In genomic region chrX:1444896-1445480, GRCh38 we compare ENCODE assay signal across 17 cellular contexts. TPM values are rescaled to one million over a fixed set of nuclear protein-coding genes. Genes with fewer than 3 reads are reported as not detected.
DNase-seq lines count a peak whose midpoint lies in the region; ATAC-seq and TF ChIP-seq lines count a peak whose summit lies in the region.
"Had no signal": no experiment of that assay in that cellular context is flagged by ENCODE, and none has a peak within 500 bp of the region (broad histone marks: within the 10 kb centered on the region; RNA-seq: fewer than 3 reads in every experiment).

No MANE protein-coding gene starts in this region.

- CTCF ChIA-PET in activated CD4-positive, alpha-beta T cell treated with anti-CD3 and anti-CD28 coated beads for 36 hours (lab: Charles Lee), result no interaction called here
- CTCF ChIA-PET in WTC11 (lab: Charles Lee), result no interaction called here

- no peak overlapping the region for H3K4me3 Mint-ChIP-seq in activated CD4-positive, alpha-beta T cell treated with anti-CD3 and anti-CD28 coated beads for 36 hours
- H3K4me3 Mint-ChIP-seq in WTC11 (no peak overlapping the region), endothelial cell (ENCODE audit: unreplicated experiment) (peak overlapping the region; percentile 56)
- no peak overlapping the region for H3K4me3 Mint-ChIP-seq in stimulated activated memory B cell treated with anti-CD40 and anti-IgM and Interleukin-4, amounts not matched to agents 10 μg/mL and 1 μg/mL and 100 μg/mL, for 72 hours
- H3K4me3 Mint-ChIP-seq: activated naive CD8-positive, alpha-beta T cell treated with anti-CD3 and anti-CD28 coated beads for 36 hours; immature natural killer cell had no signal

- POLR2A ChIA-PET in activated CD4-positive, alpha-beta T cell treated with anti-CD3 and anti-CD28 coated beads for 36 hours (lab: Charles Lee), result no interaction called here
- POLR2A ChIA-PET in WTC11 (lab: Charles Lee), result no interaction called here

- intact Hi-C loops in activated CD4-positive, alpha-beta T cell treated with anti-CD3 and anti-CD28 coated beads for 36 hours (cut with DNase I, micrococcal nuclease), result no loop called here

- no peak overlapping the region for H3K27ac Mint-ChIP-seq in activated CD4-positive, alpha-beta T cell treated with anti-CD3 and anti-CD28 coated beads for 36 hours
- no peak overlapping the region for H3K27ac Mint-ChIP-seq in WTC11
- H3K27ac Mint-ChIP-seq in endothelial cell (ENCODE audit: unreplicated experiment), result no peak overlapping the region
- H3K27ac Mint-ChIP-seq in stimulated activated memory B cell treated with anti-CD40 and anti-IgM and Interleukin-4, amounts not matched to agents 10 μg/mL and 1 μg/mL and 100 μg/mL, for 72 hours, result peak overlapping the region; percentile 26
- H3K27ac Mint-ChIP-seq: activated naive CD8-positive, alpha-beta T cell treated with anti-CD3 and anti-CD28 coated beads for 36 hours; CD4-positive, CD25-positive, alpha-beta regulatory T cell had no signal

- peaks cover 70% of the 10 kb centered on the region for H3K36me3 Mint-ChIP-seq in activated CD4-positive, alpha-beta T cell treated with anti-CD3 and anti-CD28 coated beads for 36 hours (ENCODE audit: low read depth)
- H3K36me3 Mint-ChIP-seq in WTC11, result peaks cover 75% of the 10 kb centered on the region
- H3K36me3 Mint-ChIP-seq in endothelial cell (ENCODE audit: low read depth, unreplicated experiment), result peaks cover 58% of the 10 kb centered on the region
- peaks cover 76% of the 10 kb centered on the region for H3K36me3 Mint-ChIP-seq in stimulated activated memory B cell treated with anti-CD40 and anti-IgM and Interleukin-4, amounts not matched to agents 10 μg/mL and 1 μg/mL and 100 μg/mL, for 72 hours

- no peak for ATAC-seq in activated CD4-positive, alpha-beta T cell treated with anti-CD3 and anti-CD28 coated beads for 36 hours
- no peak for ATAC-seq in WTC11
- ATAC-seq in stimulated activated memory B cell treated with anti-CD40 and anti-IgM and Interleukin-4, amounts not matched to agents 10 μg/mL and 1 μg/mL and 100 μg/mL, for 72 hours, result no peak
- ATAC-seq in HG03378 (IDR thresholded peaks at IDR 0.05; ENCODE audit: unreplicated experiment), result no peak
- ATAC-seq in HG02884 (IDR thresholded peaks at IDR 0.05; ENCODE audit: unreplicated experiment), result no peak
- ATAC-seq: K562 had no signal

- H3K9me3 Mint-ChIP-seq in activated CD4-positive, alpha-beta T cell treated with anti-CD3 and anti-CD28 coated beads for 36 hours (ENCODE audit: low read depth), result peaks cover 49% of the 10 kb centered on the region
- peaks cover 54% of the 10 kb centered on the region for H3K9me3 Mint-ChIP-seq in WTC11
- H3K9me3 Mint-ChIP-seq in endothelial cell (ENCODE audit: unreplicated experiment), result peaks cover 35% of the 10 kb centered on the region
- H3K9me3 Mint-ChIP-seq in stimulated activated memory B cell treated with anti-CD40 and anti-IgM and Interleukin-4, amounts not matched to agents 10 μg/mL and 1 μg/mL and 100 μg/mL, for 72 hours, result peaks cover 29% of the 10 kb centered on the region

- no peak for TF ChIP-seq CTCF in WTC11 (IDR thresholded peaks at IDR 0.05)
- no peak for TF ChIP-seq CTCF in endothelial cell (IDR thresholded peaks at IDR 0.05; ENCODE audit: unreplicated experiment)

- H3K27me3 Mint-ChIP-seq in activated CD4-positive, alpha-beta T cell treated with anti-CD3 and anti-CD28 coated beads for 36 hours, result no peaks in the 10 kb centered on the region
- H3K27me3 Mint-ChIP-seq in WTC11 (ENCODE audit: low read depth) (no peaks in the 10 kb centered on the region), endothelial cell (ENCODE audit: unreplicated experiment) (peaks cover 19% of the 10 kb centered on the region)
- no peaks in the 10 kb centered on the region for H3K27me3 Mint-ChIP-seq in stimulated activated memory B cell treated with anti-CD40 and anti-IgM and Interleukin-4, amounts not matched to agents 10 μg/mL and 1 μg/mL and 100 μg/mL, for 72 hours
- H3K27me3 Mint-ChIP-seq: activated naive CD8-positive, alpha-beta T cell treated with anti-CD3 and anti-CD28 coated beads for 36 hours had no signal

- DNase-seq in activated CD4-positive, alpha-beta T cell treated with anti-CD3 and anti-CD28 coated beads for 36 hours, result peak; percentile 3
- DNase-seq in activated CD4-positive, alpha-beta T cell treated with anti-CD3 and anti-CD28 coated beads for 48 hours, result no peak
- peak; percentile 4 for DNase-seq in WTC11 (ENCODE audit: low spot score)
- DNase-seq in endothelial cell (ENCODE audit: low spot score), result no peak
- no peak for DNase-seq in DMS53 treated with DMSO at 0.1 percent for 48 hours (lab: John Stamatoyannopoulos, UW; ENCODE audit: unreplicated experiment)
- DNase-seq: 8988T; activated CD4-positive, alpha-beta T cell treated with anti-CD3 and anti-CD28 coated beads, Interleukin-2, amount 50 U/mL, for 48 hours; activated naive CD8-positive, alpha-beta T cell treated with anti-CD3 and anti-CD28 coated beads for 36 hours; CD4-positive, CD25-positive, alpha-beta regulatory T cell; immature natural killer cell; NCI-H1092; occipital lobe; stomach had no signal

- H3K4me1 Mint-ChIP-seq in activated CD4-positive, alpha-beta T cell treated with anti-CD3 and anti-CD28 coated beads for 36 hours, result no peaks in the 10 kb centered on the region
- H3K4me1 Mint-ChIP-seq in WTC11 (no peaks in the 10 kb centered on the region), endothelial cell (ENCODE audit: unreplicated experiment) (peaks cover 10% of the 10 kb centered on the region)
- H3K4me1 Mint-ChIP-seq in stimulated activated memory B cell treated with anti-CD40 and anti-IgM and Interleukin-4, amounts not matched to agents 10 μg/mL and 1 μg/mL and 100 μg/mL, for 72 hours, result peaks cover 37% of the 10 kb centered on the region

TF ChIP-seq in WTC11, 78 proteins besides CTCF, POLR2A, EP300 and RAD21:
- no peak for TF ChIP-seq JUN (CRISPR knock-in tag; IDR thresholded peaks at IDR 0.05)
- no peak for TF ChIP-seq FOXJ3 (CRISPR knock-in tag; IDR thresholded peaks at IDR 0.05; ENCODE audit: borderline replicate concordance)
- TF ChIP-seq JAZF1 (CRISPR knock-in tag; IDR thresholded peaks at IDR 0.05), result no peak
- no peak for TF ChIP-seq STAT6 (CRISPR knock-in tag; conservative IDR thresholded peaks at IDR 0.05; ENCODE audit: low read depth)
- no peak for TF ChIP-seq ZBTB21 (CRISPR knock-in tag; IDR thresholded peaks at IDR 0.05; ENCODE audit: borderline replicate concordance)
- no peak for TF ChIP-seq ZNF317 (CRISPR knock-in tag; IDR thresholded peaks at IDR 0.05; ENCODE audit: borderline replicate concordance, low read depth)
- TF ChIP-seq FOXP1 (CRISPR knock-in tag; IDR thresholded peaks at IDR 0.05; ENCODE audit: borderline replicate concordance), result no peak
- no peak for TF ChIP-seq CDX4 (CRISPR knock-in tag; IDR thresholded peaks at IDR 0.05; ENCODE audit: borderline replicate concordance)
- TF ChIP-seq PREB (CRISPR knock-in tag; IDR thresholded peaks at IDR 0.05; ENCODE audit: borderline replicate concordance), result no peak

RNA-seq across cellular contexts. Expression of gene ASMTL, which starts 7.7 kb away (rescaled TPM):
- 10 to 100 TPM; 33.9 to 38.3 TPM for total RNA-seq in activated CD4-positive, alpha-beta T cell treated with anti-CD3 and anti-CD28 coated beads for 36 hours
- total RNA-seq in WTC11 (2021), result 70.6 to 88.2 TPM (median 83.1 TPM) in 3 replicates
- total RNA-seq in endothelial cell (ENCODE audit: unreplicated experiment), result 25.8 TPM

RNA-seq across cellular contexts. Expression of gene SLC25A6, which starts 53.1 kb away (rescaled TPM):
- total RNA-seq in activated CD4-positive, alpha-beta T cell treated with anti-CD3 and anti-CD28 coated beads for 36 hours, result 100 to 1,000 TPM; 396 to 456 TPM
- total RNA-seq in WTC11 (2021), result 627 to 722 TPM (median 720 TPM) in 3 replicates
- total RNA-seq in endothelial cell (ENCODE audit: unreplicated experiment), result 488 TPM

Comparison
In these comparisons a context has a peak if more than half of its experiments do, and no peak if none do; other contexts are left out.
1. DNase-seq: peak in activated CD4-positive, alpha-beta T cell treated with anti-CD3 and anti-CD28 coated beads for 36 hours (single experiment) and WTC11 (single experiment); none in activated CD4-positive, alpha-beta T cell treated with anti-CD3 and anti-CD28 coated beads for 48 hours (single experiment), endothelial cell (single experiment) and DMS53 treated with DMSO at 0.1 percent for 48 hours (single experiment).